Comparison of ENCODE assay signal across 8 cellular contexts in genomic region chr10:102394801-102395676, GRCh38. TPM values are rescaled to one million over a fixed set of nuclear protein-coding genes. Genes with fewer than 3 reads are reported as not detected.
DNase-seq lines count a peak whose midpoint lies in the region; ATAC-seq and FAIRE-seq lines count a peak whose summit lies in the region.

No MANE protein-coding gene starts in this region.

- peak overlapping the region; percentile 82 for H3K4me3 ChIP-seq in BLaER1
- peak overlapping the region; percentile 81 for H3K4me3 ChIP-seq in HUES6 (ENCODE audit: low read depth, low read length)
- H3K4me3 ChIP-seq in neuronal stem cell (ENCODE audit: low read length in 2 of 2), result peak overlapping the region; percentile 54 to 80
- H3K4me3 ChIP-seq in stomach smooth muscle (ENCODE audit: low read length in 2 of 2), result peak overlapping the region; percentile 94 to 99

- no peak overlapping the region for H2BK120ac ChIP-seq in neuronal stem cell (ENCODE audit: low read depth, low read length)

- H3K9me3 ChIP-seq in BLaER1, result no peaks in the 10 kb centered on the region
- H3K9me3 ChIP-seq in HUES6 (ENCODE audit: control insufficient read depth, insufficient read depth, low read depth, low read length), result no peaks in the 10 kb centered on the region
- H3K9me3 ChIP-seq in neuronal stem cell (replicated peaks in 1 of 2; ENCODE audit: control insufficient read depth in 2 of 2, insufficient read depth in 1 of 2, low read depth in 1 of 2, low read length in 2 of 2), result no peaks in the 10 kb centered on the region
- H3K9me3 ChIP-seq in stomach smooth muscle (ENCODE audit: control insufficient read depth in 2 of 2, low read length in 2 of 2), result no peaks in the 10 kb centered on the region

- H3K27me3 ChIP-seq in BLaER1 (no peaks in the 10 kb centered on the region), HUES6 (ENCODE audit: control insufficient read depth, insufficient read depth, low read length) (peaks cover 26% of the 10 kb centered on the region), neuronal stem cell (ENCODE audit: control insufficient read depth in 3 of 3, insufficient read depth in 3 of 3, low read depth in 1 of 3, low read length in 3 of 3) (peaks cover 0 to 31% (median 18%) of the 10 kb centered on the region in 3 experiments), stomach smooth muscle (ENCODE audit: control insufficient read depth in 1 of 2, insufficient read depth in 2 of 2, low read length in 2 of 2) (no peaks in the 10 kb centered on the region)

- no CpG with 5 or more reads among the region's 55 CpGs for WGBS in neuronal stem cell (ENCODE audit: extremely low coverage in 2 of 2, insufficient read length in 2 of 2, insufficient replicate concordance in 1 of 2), 2 donors

- H2BK12ac ChIP-seq in neuronal stem cell (ENCODE audit: low read length), result no peak overlapping the region

- peaks cover 1% of the 10 kb centered on the region for H3K79me1 ChIP-seq in neuronal stem cell (ENCODE audit: low read depth, low read length)

- H2BK15ac ChIP-seq in neuronal stem cell (ENCODE audit: low read length), result no peak overlapping the region

- H3K9ac ChIP-seq in BLaER1, result peak overlapping the region; percentile 79
- H3K9ac ChIP-seq in HUES6 (ENCODE audit: low read length), result peak overlapping the region; percentile 86
- peak overlapping the region; percentile 94 for H3K9ac ChIP-seq in neuronal stem cell (ENCODE audit: low read depth, low read length, poor library complexity)
- H3K9ac ChIP-seq in stomach smooth muscle (ENCODE audit: low read length in 2 of 2), result peak overlapping the region; percentile 88 to 89

- H3K36me3 ChIP-seq in BLaER1, result peaks cover 20% of the 10 kb centered on the region
- peaks cover 15% of the 10 kb centered on the region; the same call in 1 of the 2 replicates for H3K36me3 ChIP-seq in HUES6 (ENCODE audit: control insufficient read depth, insufficient read depth, low read length)
- peaks cover 0 to 21% of the 10 kb centered on the region in 2 donors for H3K36me3 ChIP-seq in neuronal stem cell (replicated peaks in 1 of 2; ENCODE audit: control insufficient read depth in 2 of 2, insufficient read depth in 2 of 2, low read length in 2 of 2)
- H3K36me3 ChIP-seq in stomach smooth muscle (ENCODE audit: control insufficient read depth in 2 of 2, insufficient read depth in 2 of 2, low read length in 2 of 2), result peaks cover 11 to 17% of the 10 kb centered on the region in 2 donors

- peak overlapping the region; percentile 20 for H3K18ac ChIP-seq in neuronal stem cell (ENCODE audit: low read length)

- peak overlapping the region; percentile 90 for H3K23ac ChIP-seq in neuronal stem cell (ENCODE audit: low read depth, low read length, poor library complexity)

- H4K8ac ChIP-seq in neuronal stem cell (ENCODE audit: low read depth, low read length), result no peak overlapping the region

- H4K20me1 ChIP-seq in BLaER1, result 0 out of 2 replicates have a peak, but pooled peaks cover 10% of the 10 kb centered on the region

- H3K27ac ChIP-seq in BLaER1, result peak overlapping the region; percentile 81
- H3K27ac ChIP-seq in HUES6 (ENCODE audit: low read depth, low read length), result no peak overlapping the region; the same call in 1 of the 2 replicates
- no peak overlapping the region for H3K27ac ChIP-seq in neuronal stem cell (replicated peaks; ENCODE audit: low read length)
- peak overlapping the region; percentile 99 for H3K27ac ChIP-seq in stomach smooth muscle (ENCODE audit: low read length)

- FAIRE-seq in frontal cortex (lab: Jason Lieb, UNC), result no peak

- DNase-seq in SK-MEL-5 (ENCODE audit: low read depth, low spot score) (peak; percentile 71), frontal cortex (ENCODE audit: low spot score in 2 of 2) (peak; percentile 90 to 93), neuronal stem cell (ENCODE audit: low spot score) (peak; percentile 81)
- DNase-seq in activated naive CD4-positive, alpha-beta T cell treated with Interleukin-2 at 50 U/mL for 16 hours, result peak; percentile 92

- peak; percentile 34 for ATAC-seq in GM19372 (IDR thresholded peaks at IDR 0.05; ENCODE audit: low read depth, unreplicated experiment)

- no peak overlapping the region for H4K91ac ChIP-seq in neuronal stem cell (ENCODE audit: low read depth, low read length, poor library complexity)

- in situ Hi-C loops in SK-MEL-5 (cut with HindIII; ENCODE audit: low pct_unique_long_range_greater_than_20kb, low sequenced_read_pairs), result no loop called here

- peak overlapping the region; percentile 96 for H2AFZ ChIP-seq in neuronal stem cell (ENCODE audit: low read length)

- H3K4me1 ChIP-seq in BLaER1 (peaks cover 36% of the 10 kb centered on the region), HUES6 (ENCODE audit: control insufficient read depth, insufficient read depth, low read length) (peaks cover 39% of the 10 kb centered on the region), neuronal stem cell (ENCODE audit: control insufficient read depth in 2 of 2, insufficient read depth in 1 of 2, low read depth in 1 of 2, low read length in 2 of 2) (peaks cover 11 to 19% of the 10 kb centered on the region in 2 donors), stomach smooth muscle (ENCODE audit: control insufficient read depth, insufficient read depth, low read length) (peaks cover 57% of the 10 kb centered on the region)

- H3K4me2 ChIP-seq in BLaER1 (peak overlapping the region; percentile 99), neuronal stem cell (ENCODE audit: insufficient read depth, low read length, poor library complexity, severe bottlenecking) (peak overlapping the region; percentile 94)

- H3K14ac ChIP-seq in neuronal stem cell (ENCODE audit: low read length), result peak overlapping the region; percentile 39

- no peak overlapping the region for H2BK5ac ChIP-seq in neuronal stem cell (ENCODE audit: low read length)

- no peak overlapping the region for H3K4ac ChIP-seq in neuronal stem cell (ENCODE audit: low read length)

- H2AK5ac ChIP-seq in neuronal stem cell (ENCODE audit: low read depth, low read length), result no peak overlapping the region

RNA-seq across cellular contexts. Expression of gene NFKB2, which starts 0.5 kb away (rescaled TPM):
- 10.3 and 13.0 TPM in 2 replicates for total RNA-seq in SK-MEL-5 (2014; rRNA removed; shearing (Covaris generic))
- 21.1 and 29.2 TPM in 2 replicates for polyA plus RNA-seq in SK-MEL-5 (2015; cell fraction: cytosol; rRNA removed)
- polyA plus RNA-seq in SK-MEL-5 (2015; cell fraction: nucleus; rRNA removed), result 28.5 and 59.7 TPM in 2 replicates
- 0.41 TPM for total RNA-seq in frontal cortex
- polyA plus RNA-seq in neuronal stem cell (2013, experiment 1 of 2), result 7.6 TPM
- polyA plus RNA-seq in neuronal stem cell (2013, experiment 2 of 2), result 8.2 TPM

RNA-seq across cellular contexts. Expression of gene PSD, which starts 23.5 kb away (rescaled TPM):
- 0.40 and 0.61 TPM in 2 replicates for total RNA-seq in SK-MEL-5 (2014; rRNA removed; shearing (Covaris generic))
- 0.63 and 1.1 TPM in 2 replicates for polyA plus RNA-seq in SK-MEL-5 (2015; cell fraction: cytosol; rRNA removed)
- polyA plus RNA-seq in SK-MEL-5 (2015; cell fraction: nucleus; rRNA removed), result 0.49 and 0.96 TPM in 2 replicates
- total RNA-seq in frontal cortex, result 98.2 TPM
- 2.4 TPM for polyA plus RNA-seq in neuronal stem cell (2013, experiment 1 of 2)
- 1.9 TPM for polyA plus RNA-seq in neuronal stem cell (2013, experiment 2 of 2)

RNA-seq across cellular contexts. Expression of gene FBXL15, which starts 25.6 kb away (rescaled TPM):
- 6.5 and 8.4 TPM in 2 replicates for total RNA-seq in SK-MEL-5 (2014; rRNA removed; shearing (Covaris generic))
- polyA plus RNA-seq in SK-MEL-5 (2015; cell fraction: cytosol; rRNA removed), result 12.8 and 13.8 TPM in 2 replicates
- polyA plus RNA-seq in SK-MEL-5 (2015; cell fraction: nucleus; rRNA removed), result 21.3 and 26.2 TPM in 2 replicates
- 13.5 TPM for total RNA-seq in frontal cortex
- 4.7 TPM for polyA plus RNA-seq in neuronal stem cell (2013, experiment 1 of 2)
- 4.8 TPM for polyA plus RNA-seq in neuronal stem cell (2013, experiment 2 of 2)

RNA-seq across cellular contexts. Expression of gene CUEDC2, which starts 37.3 kb away (rescaled TPM):
- total RNA-seq in SK-MEL-5 (2014; rRNA removed; shearing (Covaris generic)), result 24.3 and 26.6 TPM in 2 replicates
- 33.6 and 44.5 TPM in 2 replicates for polyA plus RNA-seq in SK-MEL-5 (2015; cell fraction: cytosol; rRNA removed)
- polyA plus RNA-seq in SK-MEL-5 (2015; cell fraction: nucleus; rRNA removed), result 43.7 and 59.2 TPM in 2 replicates
- total RNA-seq in frontal cortex, result 53.0 TPM
- 114 TPM for polyA plus RNA-seq in neuronal stem cell (2013, experiment 1 of 2)
- polyA plus RNA-seq in neuronal stem cell (2013, experiment 2 of 2), result 113 TPM

RNA-seq across cellular contexts. Expression of gene C10orf95, which starts 56.3 kb away (rescaled TPM):
- total RNA-seq in SK-MEL-5 (2014; rRNA removed; shearing (Covaris generic)), result not detected in 2 replicates
- 0.13 TPM in 1 of 2 replicates, not detected in the other for polyA plus RNA-seq in SK-MEL-5 (2015; cell fraction: cytosol; rRNA removed)
- polyA plus RNA-seq in SK-MEL-5 (2015; cell fraction: nucleus; rRNA removed), result not detected in 2 replicates
- 0.82 TPM for total RNA-seq in frontal cortex
- polyA plus RNA-seq in neuronal stem cell (2013, experiment 1 of 2), result 0.10 TPM
- 0.18 TPM for polyA plus RNA-seq in neuronal stem cell (2013, experiment 2 of 2)

Comparison
In these comparisons a context has a peak if more than half of its experiments do, and no peak if none do; other contexts are left out.
1. H3K27ac ChIP-seq: peak in BLaER1 (single experiment) and stomach smooth muscle (single experiment); none in HUES6 (single experiment) and neuronal stem cell (single experiment).
2. RNA of gene PSD, which starts 23.5 kb away (total RNA-seq): 98.2 TPM in frontal cortex (single experiment); 0.40 to 0.61 TPM in SK-MEL-5; every median in the first group is over 10 times any median in the second.
3. Peak in every context shown above with its lines, with median percentiles within 50 percentile points of each other: H3K4me3 ChIP-seq, H3K9ac ChIP-seq and DNase-seq.